8 cellular contexts compared by ENCODE assay signal in the genomic region with DNA sequence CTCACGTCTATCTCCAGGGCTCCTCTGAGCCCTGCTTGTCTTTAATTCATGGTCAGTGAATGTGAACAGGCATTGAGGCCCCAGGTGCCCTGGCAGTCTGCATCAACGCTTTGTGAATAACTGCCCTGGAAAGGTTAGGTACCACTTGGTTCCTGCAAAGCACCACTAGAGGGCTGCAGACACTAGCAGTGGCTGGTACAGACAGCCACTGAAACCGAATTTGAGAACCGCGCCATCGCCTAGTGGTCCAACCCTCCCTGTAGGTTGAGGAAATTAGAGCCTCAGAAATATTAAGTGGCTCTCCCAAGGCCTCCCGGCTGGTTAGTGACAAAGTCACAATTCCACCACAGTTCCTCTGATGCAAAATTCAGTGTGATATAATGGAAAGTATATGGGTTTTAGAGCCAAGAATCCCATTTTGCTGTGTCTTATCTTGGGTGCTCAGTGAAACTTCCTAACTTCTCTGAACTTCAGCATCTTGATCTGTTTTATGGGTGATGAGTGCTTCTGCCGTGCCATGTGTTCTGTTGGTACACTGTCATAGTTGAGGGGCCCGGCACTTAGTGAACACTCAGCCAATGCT. TPM values are rescaled to one million over a fixed set of nuclear protein-coding genes. Genes with fewer than 3 reads are reported as not detected.
DNase-seq lines count a peak whose midpoint lies in the region; ATAC-seq and TF ChIP-seq lines count a peak whose summit lies in the region.

No MANE protein-coding gene starts in this region.

- H3K36me3 ChIP-seq in PC-9 (ENCODE audit: low read depth) (no peaks in the 10 kb centered on the region), testis (ENCODE audit: low read depth, missing control alignments) (no peaks in the 10 kb centered on the region)

- H4K20me1 ChIP-seq in PC-9 (ENCODE audit: insufficient read depth) = no peaks in the 10 kb centered on the region

- H3K27me3 ChIP-seq in PC-9 (ENCODE audit: insufficient read depth, low read depth) (no peaks in the 10 kb centered on the region), testis (no peaks in the 10 kb centered on the region)

- no peak overlapping the region for H2AFZ ChIP-seq in PC-9

- CTCF ChIA-PET in PC-9 (lab: Charles Lee) = no interaction called here

- H3K4me1 ChIP-seq in PC-9 (replicated peaks; ENCODE audit: insufficient read depth) (no peaks in the 10 kb centered on the region), testis (no peaks in the 10 kb centered on the region)

- H3K9me3 ChIP-seq in PC-9 (ENCODE audit: insufficient read depth, low read depth) (no peaks in the 10 kb centered on the region), testis (no peaks in the 10 kb centered on the region)

- no TSS peak for BruUV-seq in PC-9 (replicated peaks; lab: Mats Ljungman, UMichigan)

- no peaks in the 10 kb centered on the region for H3K9me2 ChIP-seq in PC-9 (ENCODE audit: insufficient read depth)

- H3K4me2 ChIP-seq in PC-9 = no peak overlapping the region

- peak; percentile 87 for DNase-seq in D341Med (ENCODE audit: low spot score)
- peak; percentile 74 for DNase-seq in Jurkat, Clone E6-1 (ENCODE audit: low read depth, low spot score)
- DNase-seq in PC-9 = peak; percentile 61 to 65
- DNase-seq in activated T-cell treated with anti-CD3 and anti-CD28 coated beads, Interleukin-2, amount 50 U/mL, for 48 hours = peak; percentile 67 to 77
- DNase-seq in fibroblast of pulmonary artery (ENCODE audit: low read depth) = peak; percentile 86
- peak in 51 of 56 donors; percentile 2 to 84 (median 41) for DNase-seq in nucleus accumbens (lab: John Stamatoyannopoulos, UW)
- peak; percentile 84 for DNase-seq in testis

- peak; percentile 86 for ATAC-seq in GM21381 (IDR thresholded peaks at IDR 0.05; ENCODE audit: unreplicated experiment)

- intact Hi-C loops in PC-9 (cut with micrococcal nuclease; ENCODE audit: unreplicated experiment) (loop anchor here (1.0 to 2.0 kb wide), 6 partner anchors 46 to 397 kb away; a partner anchor contains a TSS), testis (cut with DNase I; ENCODE audit: low total_unique reads) (no loop called here)

- WGBS in testis, 2 donors = 25 to 47% methylated on average over 9 of the region's 9 CpGs

- H3K79me2 ChIP-seq in PC-9 (ENCODE audit: low read depth) = no peaks in the 10 kb centered on the region

- H3F3A ChIP-seq in PC-9 (ENCODE audit: insufficient read depth, low read depth) = no peaks in the 10 kb centered on the region

- no peak overlapping the region for H3K27ac ChIP-seq in PC-9
- no peak overlapping the region for H3K27ac ChIP-seq in testis

- POLR2A ChIA-PET in PC-9 (lab: Charles Lee; ENCODE audit: unreplicated experiment) = no interaction called here

- no peak overlapping the region for H3K4me3 ChIP-seq in Jurkat, Clone E6-1 (ENCODE audit: low read length)
- H3K4me3 ChIP-seq in PC-9 (no peak overlapping the region), fibroblast of pulmonary artery (replicated peaks; ENCODE audit: low read depth, low read length) (no peak overlapping the region), testis (no peak overlapping the region)

- TF ChIP-seq CTCF in PC-9 (conservative IDR thresholded peaks at IDR 0.05) (peak; percentile 93), fibroblast of pulmonary artery (IDR thresholded peaks at IDR 0.05; ENCODE audit: low read length, missing control alignments) (peak; percentile 96), testis (IDR thresholded peaks at IDR 0.05) (peak; percentile 78 to 83 (median 79))

- no peak for TF ChIP-seq POLR2A in testis (IDR thresholded peaks at IDR 0.05)

RNA-seq across cellular contexts. Expression of a gene that starts 46.2 kb away (rescaled TPM):
- polyA plus RNA-seq in Jurkat, Clone E6-1 (2012; ENCODE audit: insufficient read depth, insufficient read length) = 19.5 TPM
- total RNA-seq in PC-9 (2021) (31.3 and 32.2 TPM in 2 replicates), testis (10 to 100 TPM; 34.5 to 38.3 TPM)
- polyA plus RNA-seq in testis (ENCODE audit: insufficient read depth, low read depth, low replicate concordance) = 23.8 TPM
